In genomic region chr19:38523319-38523718, GRCh38 we compare ENCODE assay signal across 19 cellular contexts.
DNase-seq lines count a peak whose midpoint lies in the region; ATAC-seq, FAIRE-seq and TF ChIP-seq lines count a peak whose summit lies in the region.
"Had no signal": no experiment of that assay in that cellular context is flagged by ENCODE, and none has a peak within 500 bp of the region (broad histone marks: within the 10 kb centered on the region; RNA-seq: fewer than 3 reads in every experiment).

No MANE protein-coding gene starts in this region.

- no peaks in the 10 kb centered on the region for H4K20me1 ChIP-seq in K562 (replicated peaks; ENCODE audit: control insufficient read depth, insufficient read depth, low read length)

- H3K79me1 ChIP-seq in neuronal stem cell (ENCODE audit: low read depth, low read length), result no peaks in the 10 kb centered on the region

- no peak overlapping the region for H3K4ac ChIP-seq in neuronal stem cell (ENCODE audit: low read length)

- H3K9ac ChIP-seq in K562 (ENCODE audit: insufficient read depth in 1 of 2, low read depth in 2 of 2, low read length in 2 of 2) (no peak overlapping the region), neuronal stem cell (ENCODE audit: low read depth, low read length, poor library complexity) (no peak overlapping the region)

- no peak overlapping the region for H3K18ac ChIP-seq in neuronal stem cell (ENCODE audit: low read length)

- CTCF ChIA-PET in HEK293 (lab: Yijun Ruan, JAX) (interaction anchor here (0.6 to 2.4 kb wide), 4 partner anchors 8 to 45 kb away, joined by 3 to 11 read pairs (median 4); no protein-coding TSS in a partner anchor), Panc1 (lab: Charles Lee) (interaction anchor here (0.6 to 0.7 kb wide), 4 partner anchors 111 to 647 kb away, joined by 3 to 6 read pairs (median 4); no protein-coding TSS in a partner anchor), K562 (lab: Yijun Ruan, JAX; ENCODE audit: low intra/inter-chr PET ratio) (no interaction called here)

- ATAC-seq in Panc1 (0 out of 2 replicates have a peak, but pooled peaks have one; percentile 3), K562 (no peak), HG02852 (IDR thresholded peaks at IDR 0.05; ENCODE audit: unreplicated experiment) (no peak)

- H3K9me1 ChIP-seq in K562 (ENCODE audit: control insufficient read depth, insufficient read depth, low read length), result peaks cover 3% of the 10 kb centered on the region

- no peak overlapping the region for H3K23ac ChIP-seq in neuronal stem cell (ENCODE audit: low read depth, low read length, poor library complexity)

- no peaks in the 10 kb centered on the region for H3K79me2 ChIP-seq in K562 (ENCODE audit: control insufficient read depth, insufficient read depth, low read length)

- H3K4me3 ChIP-seq in HEK293 (ENCODE audit: low read depth, low read length) (no peak overlapping the region), Panc1 (ENCODE audit: low read depth in 2 of 2, low read length in 2 of 2) (no peak overlapping the region), K562 (no peak overlapping the region), neuronal stem cell (ENCODE audit: low read length in 2 of 2) (no peak overlapping the region), WERI-Rb-1 (ENCODE audit: low read depth, low read length) (no peak overlapping the region)
- H3K4me3 ChIP-seq: HAP-1 had no signal

- no peak overlapping the region for H4K8ac ChIP-seq in neuronal stem cell (ENCODE audit: low read depth, low read length)

- no peak overlapping the region for H2BK12ac ChIP-seq in neuronal stem cell (ENCODE audit: low read length)

- H3K4me1 ChIP-seq in HEK293 (ENCODE audit: control insufficient read depth, insufficient read depth, low read length) (no peaks in the 10 kb centered on the region), Panc1 (ENCODE audit: control insufficient read depth, insufficient read depth, low read length) (peaks cover 4% of the 10 kb centered on the region; the same call in 1 of the 2 replicates), K562 (replicated peaks in 1 of 2; ENCODE audit: control insufficient read depth in 2 of 2, insufficient read depth in 2 of 2, low read length in 2 of 2) (peaks cover 4 to 24% of the 10 kb centered on the region in 2 experiments; a peak in 4 of 5 replicates), neuronal stem cell (ENCODE audit: control insufficient read depth in 2 of 2, insufficient read depth in 1 of 2, low read depth in 1 of 2, low read length in 2 of 2) (no peaks in the 10 kb centered on the region)
- H3K4me1 ChIP-seq: BE2C, HAP-1 had no signal

- intact Hi-C loops in Panc1 (cut with micrococcal nuclease; ENCODE audit: unreplicated experiment), result no loop called here
- intact Hi-C loops in K562 (cut with micrococcal nuclease), result no loop called here

- H2AFZ ChIP-seq in K562 (ENCODE audit: low read depth, low read length) (no peak overlapping the region), neuronal stem cell (ENCODE audit: low read length) (peak overlapping the region; percentile 40)

- DNase-seq in Panc1 (ENCODE audit: low read depth, low spot score), result no peak
- DNase-seq in K562 (ENCODE audit: extremely low read depth in 1 of 4, low spot score in 3 of 4), result no peak
- no peak for DNase-seq in neuronal stem cell (ENCODE audit: low spot score)
- no peak for DNase-seq in WERI-Rb-1
- DNase-seq: BE2C; C1 segment of cervical spinal cord; CD4-positive, CD25-positive, alpha-beta regulatory T cell; CD8-positive, alpha-beta memory T cell; COR-L47; DMS 273 treated with DMSO at 0.1 percent for 48 hours; DMS53; DND-41; EL had no signal

- H3K4me2 ChIP-seq in K562 (ENCODE audit: insufficient read depth, low read length), result no peak overlapping the region
- no peak overlapping the region for H3K4me2 ChIP-seq in neuronal stem cell (ENCODE audit: insufficient read depth, low read length, poor library complexity, severe bottlenecking)

- no peak for FAIRE-seq in K562 (lab: Jason Lieb, UNC)
- FAIRE-seq: GM12891, GM19239, H1 had no signal

- no peak overlapping the region for H2BK15ac ChIP-seq in neuronal stem cell (ENCODE audit: low read length)

- no peak overlapping the region for H3K14ac ChIP-seq in neuronal stem cell (ENCODE audit: low read length)

- H2BK120ac ChIP-seq in neuronal stem cell (ENCODE audit: low read depth, low read length), result no peak overlapping the region

- no peaks in the 10 kb centered on the region for H3K9me3 ChIP-seq in HEK293 (ENCODE audit: control insufficient read depth, insufficient read depth, low read depth, low read length)
- no peaks in the 10 kb centered on the region for H3K9me3 ChIP-seq in Panc1 (ENCODE audit: control insufficient read depth, insufficient read depth, low read depth, low read length)
- no peaks in the 10 kb centered on the region for H3K9me3 ChIP-seq in K562 (replicated peaks; ENCODE audit: control insufficient read depth, insufficient read depth, low read depth, low read length)
- no peaks in the 10 kb centered on the region for H3K9me3 ChIP-seq in neuronal stem cell (replicated peaks in 1 of 2; ENCODE audit: control insufficient read depth in 2 of 2, insufficient read depth in 1 of 2, low read depth in 1 of 2, low read length in 2 of 2)
- H3K9me3 ChIP-seq in WERI-Rb-1 (ENCODE audit: severe bottlenecking), result peaks cover 2% of the 10 kb centered on the region
- H3K9me3 ChIP-seq: BE2C, HAP-1 had no signal

- H3K36me3 ChIP-seq in HEK293 (ENCODE audit: control insufficient read depth in 2 of 2, insufficient read depth in 1 of 2, low read length in 2 of 2), result no peaks in the 10 kb centered on the region; a peak in 1 of 3 replicates
- no peaks in the 10 kb centered on the region for H3K36me3 ChIP-seq in Panc1 (ENCODE audit: control insufficient read depth, insufficient read depth, low read length)
- H3K36me3 ChIP-seq in K562 (ENCODE audit: control insufficient read depth, insufficient read depth, low read length), result no peaks in the 10 kb centered on the region
- H3K36me3 ChIP-seq in neuronal stem cell (replicated peaks in 1 of 2; ENCODE audit: control insufficient read depth in 2 of 2, insufficient read depth in 2 of 2, low read length in 2 of 2), result no peaks in the 10 kb centered on the region
- no peaks in the 10 kb centered on the region for H3K36me3 ChIP-seq in WERI-Rb-1
- H3K36me3 ChIP-seq: BE2C, HAP-1 had no signal

- no peak for TF ChIP-seq POLR2A in K562 (conservative IDR thresholded peaks at IDR 0.05)

- 60% methylated on average over 1 of the region's 3 CpGs for WGBS in K562 (ENCODE audit: insufficient coverage, low coverage, missing lambda C conversion rate)
- WGBS in neuronal stem cell (ENCODE audit: extremely low coverage in 2 of 2, insufficient read length in 2 of 2, insufficient replicate concordance in 1 of 2), 2 donors, result no CpG with 5 or more reads among the region's 3 CpGs

- no peak for TF ChIP-seq RAD21 in K562 (CRISPR knock-in tag; conservative IDR thresholded peaks at IDR 0.05 in 1 of 2, IDR thresholded peaks at IDR 0.05 in 1 of 2)

- no peak for TF ChIP-seq CTCF in HEK293 (tag by site-specific recombination; IDR thresholded peaks at IDR 0.05)
- no peak for TF ChIP-seq CTCF in Panc1 (IDR thresholded peaks at IDR 0.05)
- no peak for TF ChIP-seq CTCF in K562 (IDR thresholded peaks at IDR 0.05 in 2 of 3, conservative IDR thresholded peaks at IDR 0.05 in 1 of 3; ENCODE audit: insufficient read depth in 2 of 3, low read depth in 1 of 3, low read length in 3 of 3)
- no peak for TF ChIP-seq CTCF in WERI-Rb-1 (IDR thresholded peaks at IDR 0.05; ENCODE audit: low read depth, low read length)

- no peak overlapping the region for H4K91ac ChIP-seq in neuronal stem cell (ENCODE audit: low read depth, low read length, poor library complexity)

- TF ChIP-seq EP300 in K562 (IDR thresholded peaks at IDR 0.05; ENCODE audit: low read length), result no peak

- H3K27me3 ChIP-seq in Panc1 (ENCODE audit: control insufficient read depth, insufficient read depth, low read length), result no peaks in the 10 kb centered on the region
- no peaks in the 10 kb centered on the region for H3K27me3 ChIP-seq in K562 (ENCODE audit: control insufficient read depth in 2 of 2, insufficient read depth in 2 of 2, low read length in 2 of 2)
- H3K27me3 ChIP-seq in neuronal stem cell (ENCODE audit: control insufficient read depth in 3 of 3, insufficient read depth in 3 of 3, low read depth in 1 of 3, low read length in 3 of 3), result no peaks in the 10 kb centered on the region
- no peaks in the 10 kb centered on the region for H3K27me3 ChIP-seq in WERI-Rb-1 (ENCODE audit: insufficient read depth, low read depth, severe bottlenecking)
- H3K27me3 ChIP-seq: BE2C had no signal

- H3K27ac ChIP-seq in HEK293 (ENCODE audit: extremely low read depth, low read depth, low read length) (no peak overlapping the region), Panc1 (ENCODE audit: low read length) (no peak overlapping the region), K562 (ENCODE audit: extremely low read depth, low read depth, low read length) (no peak overlapping the region), neuronal stem cell (replicated peaks; ENCODE audit: low read length) (no peak overlapping the region), WERI-Rb-1 (no peak overlapping the region)

- H2BK5ac ChIP-seq in neuronal stem cell (ENCODE audit: low read length), result no peak overlapping the region

- BruUV-seq in Panc1 (replicated peaks; lab: Mats Ljungman, UMichigan), result no TSS peak
- no TSS peak for BruUV-seq in K562 (replicated peaks; lab: Mats Ljungman, UMichigan)

- in situ Hi-C loops in Panc1 (cut with HindIII; ENCODE audit: low pct_unique_long_range_greater_than_20kb, low sequenced_read_pairs) (loop anchor here (10.0 kb wide), 5 partner anchors 61 to 1781 kb away; partner anchors contain the start of genes MED29, MRPS12, PAF1 and SARS2), K562 (cut with MboI) (loop anchor here (10.0 kb wide), 1 partner anchor 401 kb away; no protein-coding TSS in a partner anchor)

- POLR2A ChIA-PET in HEK293 (lab: Yijun Ruan, JAX), result interaction anchor here (0.6 to 0.7 kb wide), 3 partner anchors 135 to 514 kb away, joined by 3 to 7 read pairs (median 4); partner anchors contain the start of gene GGN
- POLR2A ChIA-PET in Panc1 (lab: Charles Lee), result interaction anchor here (0.6 to 0.7 kb wide), 5 partner anchors 7 to 1804 kb away, joined by 4 to 17 read pairs (median 9); no protein-coding TSS in a partner anchor
- POLR2A ChIA-PET in K562 (lab: Yijun Ruan, JAX), result no interaction called here

- H2AK5ac ChIP-seq in neuronal stem cell (ENCODE audit: low read depth, low read length), result peak overlapping the region; percentile 53

TF ChIP-seq in K562, 482 proteins besides CTCF, POLR2A, EP300 and RAD21 (continues in another document):
- TF ChIP-seq ZNF707 (CRISPR knock-in tag; conservative IDR thresholded peaks at IDR 0.05) (no peak), OTX1 (CRISPR knock-in tag; IDR thresholded peaks at IDR 0.05) (0 out of 2 replicates have a peak, but pooled peaks have one; percentile 44)

Comparison
In these comparisons a context has a peak if more than half of its experiments do, and no peak if none do; other contexts are left out.
1. Of the 44 proteins assayed by ChIP-seq in both K562 and HEK293: peak only in K562: none; only in HEK293: KLF1, ZBTB11, ZBTB7A, ZNF311, ZNF398 and ZNF785; in both: none; in neither: 38.